1 cellular context compared by ENCODE assay signal in the genomic region with DNA sequence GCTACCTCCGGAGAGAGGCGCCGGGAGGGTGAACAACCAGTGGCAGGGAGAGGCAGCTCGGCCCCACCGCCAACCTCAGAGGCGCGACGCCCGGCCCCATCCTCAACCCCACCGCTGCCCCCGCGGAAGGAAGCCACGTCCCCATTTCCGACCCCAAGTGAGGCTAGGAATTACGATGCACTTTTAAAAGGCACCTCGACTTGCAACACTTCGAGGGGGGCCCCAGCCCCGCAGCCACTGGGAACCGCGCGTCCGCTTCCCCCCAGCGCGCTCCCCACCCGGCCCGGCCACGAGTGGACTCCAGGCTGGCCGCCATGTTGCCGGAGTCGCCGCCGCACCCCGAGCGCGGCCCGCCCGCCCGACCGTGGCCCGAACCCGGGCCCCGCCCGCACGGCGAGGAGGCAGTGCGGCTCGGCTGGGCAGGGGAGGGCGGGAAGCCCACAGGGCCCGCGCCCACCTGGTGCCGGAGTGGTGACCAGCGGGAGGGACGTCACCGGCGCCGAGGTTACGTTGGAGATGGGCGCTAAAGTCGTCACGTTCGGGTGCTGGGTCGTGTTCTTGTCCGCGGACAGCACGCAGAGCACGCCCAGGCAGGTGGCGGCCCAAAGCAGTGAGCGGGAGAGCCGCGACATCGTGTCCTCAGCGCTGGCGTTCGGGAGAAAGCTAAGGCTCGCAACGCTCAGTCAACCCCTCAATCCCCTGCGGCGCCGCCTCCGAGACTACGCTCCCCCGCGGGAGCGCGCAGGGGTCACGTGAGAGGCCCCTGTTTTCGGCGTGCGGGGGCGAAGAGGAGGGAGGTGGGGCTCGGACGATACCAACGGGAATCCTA.
TF ChIP-seq lines count a peak whose summit lies in the region.

A gene (minus strand): TSS at position 721 of the 829 bp plus-strand sequence. CDS start 89 bp downstream, at position 632.

TF ChIP-seq in HEK293, 187 proteins besides CTCF, POLR2A, EP300 and RAD21 (continued from another document and continues in another):
- TF ChIP-seq ZNF211 (tag by site-specific recombination; IDR thresholded peaks at IDR 0.05; ENCODE audit: low read depth): no peak
- no peak; the same call in none of the 2 replicates for TF ChIP-seq HOXD13 (CRISPR knock-in tag; IDR thresholded peaks at IDR 0.05; ENCODE audit: borderline replicate concordance)
- TF ChIP-seq, protein P1, sequence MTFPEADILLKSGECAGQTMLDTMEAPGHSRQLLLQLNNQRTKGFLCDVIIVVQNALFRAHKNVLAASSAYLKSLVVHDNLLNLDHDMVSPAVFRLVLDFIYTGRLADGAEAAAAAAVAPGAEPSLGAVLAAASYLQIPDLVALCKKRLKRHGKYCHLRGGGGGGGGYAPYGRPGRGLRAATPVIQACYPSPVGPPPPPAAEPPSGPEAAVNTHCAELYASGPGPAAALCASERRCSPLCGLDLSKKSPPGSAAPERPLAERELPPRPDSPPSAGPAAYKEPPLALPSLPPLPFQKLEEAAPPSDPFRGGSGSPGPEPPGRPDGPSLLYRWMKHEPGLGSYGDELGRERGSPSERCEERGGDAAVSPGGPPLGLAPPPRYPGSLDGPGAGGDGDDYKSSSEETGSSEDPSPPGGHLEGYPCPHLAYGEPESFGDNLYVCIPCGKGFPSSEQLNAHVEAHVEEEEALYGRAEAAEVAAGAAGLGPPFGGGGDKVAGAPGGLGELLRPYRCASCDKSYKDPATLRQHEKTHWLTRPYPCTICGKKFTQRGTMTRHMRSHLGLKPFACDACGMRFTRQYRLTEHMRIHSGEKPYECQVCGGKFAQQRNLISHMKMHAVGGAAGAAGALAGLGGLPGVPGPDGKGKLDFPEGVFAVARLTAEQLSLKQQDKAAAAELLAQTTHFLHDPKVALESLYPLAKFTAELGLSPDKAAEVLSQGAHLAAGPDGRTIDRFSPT (tag by site-specific recombination; IDR thresholded peaks at IDR 0.05): no peak
- TF ChIP-seq ZNF48 (tag by site-specific recombination; IDR thresholded peaks at IDR 0.05): no peak
- no peak; the same call in 1 of the 2 replicates for TF ChIP-seq SCRT2 (tag by site-specific recombination; IDR thresholded peaks at IDR 0.05)
- no peak for TF ChIP-seq ZNF223 (tag by site-specific recombination; IDR thresholded peaks at IDR 0.05)
- no peak; the same call in 1 of the 2 replicates for TF ChIP-seq ZNF843 (tag by site-specific recombination; IDR thresholded peaks at IDR 0.05)
- TF ChIP-seq, protein P2, sequence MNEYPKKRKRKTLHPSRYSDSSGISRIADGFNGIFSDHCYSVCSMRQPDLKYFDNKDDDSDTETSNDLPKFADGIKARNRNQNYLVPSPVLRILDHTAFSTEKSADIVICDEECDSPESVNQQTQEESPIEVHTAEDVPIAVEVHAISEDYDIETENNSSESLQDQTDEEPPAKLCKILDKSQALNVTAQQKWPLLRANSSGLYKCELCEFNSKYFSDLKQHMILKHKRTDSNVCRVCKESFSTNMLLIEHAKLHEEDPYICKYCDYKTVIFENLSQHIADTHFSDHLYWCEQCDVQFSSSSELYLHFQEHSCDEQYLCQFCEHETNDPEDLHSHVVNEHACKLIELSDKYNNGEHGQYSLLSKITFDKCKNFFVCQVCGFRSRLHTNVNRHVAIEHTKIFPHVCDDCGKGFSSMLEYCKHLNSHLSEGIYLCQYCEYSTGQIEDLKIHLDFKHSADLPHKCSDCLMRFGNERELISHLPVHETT (tag by site-specific recombination; IDR thresholded peaks at IDR 0.05): no peak; the same call in 1 of the 2 replicates
- TF ChIP-seq ZSCAN23 (tag by site-specific recombination; IDR thresholded peaks at IDR 0.05): no peak
- peak; percentile 89 for TF ChIP-seq EGR2 (tag by site-specific recombination; IDR thresholded peaks at IDR 0.05; ENCODE audit: low read depth)
- no peak for TF ChIP-seq SETDB1 (IDR thresholded peaks at IDR 0.05; ENCODE audit: insufficient read length, low read length)
- TF ChIP-seq MZF1 (tag by site-specific recombination; IDR thresholded peaks at IDR 0.05; ENCODE audit: borderline replicate concordance): peak; percentile 44; the same call in 1 of the 2 replicates
- no peak for TF ChIP-seq ZNF585B (tag by site-specific recombination; IDR thresholded peaks at IDR 0.05)
- no peak for TF ChIP-seq ZNF530 (tag by site-specific recombination; IDR thresholded peaks at IDR 0.05; ENCODE audit: low read depth)
- TF ChIP-seq PRDM1 (tag by site-specific recombination; IDR thresholded peaks at IDR 0.05): peak; percentile 54
- no peak for TF ChIP-seq ZNF626 (tag by site-specific recombination; IDR thresholded peaks at IDR 0.05)
- TF ChIP-seq ZNF510 (tag by site-specific recombination; IDR thresholded peaks at IDR 0.05; ENCODE audit: insufficient replicate concordance): no peak
- TF ChIP-seq ZNF404 (tag by site-specific recombination; IDR thresholded peaks at IDR 0.05): no peak
- no peak for TF ChIP-seq ZNF132 (tag by site-specific recombination; IDR thresholded peaks at IDR 0.05; ENCODE audit: borderline replicate concordance)
- peak; percentile 3; the same call in 1 of the 2 replicates for TF ChIP-seq ZNF623 (tag by site-specific recombination; IDR thresholded peaks at IDR 0.05)
- TF ChIP-seq KLF9 (tag by site-specific recombination; IDR thresholded peaks at IDR 0.05; ENCODE audit: low read depth): peak; percentile 77
- TF ChIP-seq, protein P3, sequence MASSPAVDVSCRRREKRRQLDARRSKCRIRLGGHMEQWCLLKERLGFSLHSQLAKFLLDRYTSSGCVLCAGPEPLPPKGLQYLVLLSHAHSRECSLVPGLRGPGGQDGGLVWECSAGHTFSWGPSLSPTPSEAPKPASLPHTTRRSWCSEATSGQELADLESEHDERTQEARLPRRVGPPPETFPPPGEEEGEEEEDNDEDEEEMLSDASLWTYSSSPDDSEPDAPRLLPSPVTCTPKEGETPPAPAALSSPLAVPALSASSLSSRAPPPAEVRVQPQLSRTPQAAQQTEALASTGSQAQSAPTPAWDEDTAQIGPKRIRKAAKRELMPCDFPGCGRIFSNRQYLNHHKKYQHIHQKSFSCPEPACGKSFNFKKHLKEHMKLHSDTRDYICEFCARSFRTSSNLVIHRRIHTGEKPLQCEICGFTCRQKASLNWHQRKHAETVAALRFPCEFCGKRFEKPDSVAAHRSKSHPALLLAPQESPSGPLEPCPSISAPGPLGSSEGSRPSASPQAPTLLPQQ (tag by site-specific recombination; IDR thresholded peaks at IDR 0.05): no peak; the same call in 1 of the 2 replicates
- no peak for TF ChIP-seq ZNF777 (tag by site-specific recombination; IDR thresholded peaks at IDR 0.05; ENCODE audit: borderline replicate concordance)
- TF ChIP-seq ZNF596 (tag by site-specific recombination; IDR thresholded peaks at IDR 0.05): peak; percentile 44; the same call in 1 of the 2 replicates
- TF ChIP-seq HOXC10 (CRISPR knock-in tag; IDR thresholded peaks at IDR 0.05): peak; percentile 70; the same call in 1 of the 2 replicates
- TF ChIP-seq ZNF521 (tag by site-specific recombination; IDR thresholded peaks at IDR 0.05): no peak
- peak; percentile 87 for TF ChIP-seq GLIS1 (tag by site-specific recombination; IDR thresholded peaks at IDR 0.05)
- TF ChIP-seq SALL2 (tag by site-specific recombination; IDR thresholded peaks at IDR 0.05; ENCODE audit: borderline replicate concordance): no peak
- peak; percentile 93 for TF ChIP-seq ZBTB48 (tag by site-specific recombination; IDR thresholded peaks at IDR 0.05)
- 0 out of 2 replicates have a peak, but pooled peaks have one; percentile 38 for TF ChIP-seq ZNF785 (tag by site-specific recombination; IDR thresholded peaks at IDR 0.05)
- TF ChIP-seq, protein P4, sequence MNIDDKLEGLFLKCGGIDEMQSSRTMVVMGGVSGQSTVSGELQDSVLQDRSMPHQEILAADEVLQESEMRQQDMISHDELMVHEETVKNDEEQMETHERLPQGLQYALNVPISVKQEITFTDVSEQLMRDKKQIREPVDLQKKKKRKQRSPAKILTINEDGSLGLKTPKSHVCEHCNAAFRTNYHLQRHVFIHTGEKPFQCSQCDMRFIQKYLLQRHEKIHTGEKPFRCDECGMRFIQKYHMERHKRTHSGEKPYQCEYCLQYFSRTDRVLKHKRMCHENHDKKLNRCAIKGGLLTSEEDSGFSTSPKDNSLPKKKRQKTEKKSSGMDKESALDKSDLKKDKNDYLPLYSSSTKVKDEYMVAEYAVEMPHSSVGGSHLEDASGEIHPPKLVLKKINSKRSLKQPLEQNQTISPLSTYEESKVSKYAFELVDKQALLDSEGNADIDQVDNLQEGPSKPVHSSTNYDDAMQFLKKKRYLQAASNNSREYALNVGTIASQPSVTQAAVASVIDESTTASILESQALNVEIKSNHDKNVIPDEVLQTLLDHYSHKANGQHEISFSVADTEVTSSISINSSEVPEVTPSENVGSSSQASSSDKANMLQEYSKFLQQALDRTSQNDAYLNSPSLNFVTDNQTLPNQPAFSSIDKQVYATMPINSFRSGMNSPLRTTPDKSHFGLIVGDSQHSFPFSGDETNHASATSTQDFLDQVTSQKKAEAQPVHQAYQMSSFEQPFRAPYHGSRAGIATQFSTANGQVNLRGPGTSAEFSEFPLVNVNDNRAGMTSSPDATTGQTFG (tag by site-specific recombination; IDR thresholded peaks at IDR 0.05; ENCODE audit: borderline replicate concordance): no peak
- TF ChIP-seq ZNF311 (tag by site-specific recombination; IDR thresholded peaks at IDR 0.05; ENCODE audit: borderline replicate concordance): no peak
- peak; percentile 72; the same call in 1 of the 2 replicates for TF ChIP-seq KLF1 (tag by site-specific recombination; IDR thresholded peaks at IDR 0.05)
- TF ChIP-seq, protein P5, sequence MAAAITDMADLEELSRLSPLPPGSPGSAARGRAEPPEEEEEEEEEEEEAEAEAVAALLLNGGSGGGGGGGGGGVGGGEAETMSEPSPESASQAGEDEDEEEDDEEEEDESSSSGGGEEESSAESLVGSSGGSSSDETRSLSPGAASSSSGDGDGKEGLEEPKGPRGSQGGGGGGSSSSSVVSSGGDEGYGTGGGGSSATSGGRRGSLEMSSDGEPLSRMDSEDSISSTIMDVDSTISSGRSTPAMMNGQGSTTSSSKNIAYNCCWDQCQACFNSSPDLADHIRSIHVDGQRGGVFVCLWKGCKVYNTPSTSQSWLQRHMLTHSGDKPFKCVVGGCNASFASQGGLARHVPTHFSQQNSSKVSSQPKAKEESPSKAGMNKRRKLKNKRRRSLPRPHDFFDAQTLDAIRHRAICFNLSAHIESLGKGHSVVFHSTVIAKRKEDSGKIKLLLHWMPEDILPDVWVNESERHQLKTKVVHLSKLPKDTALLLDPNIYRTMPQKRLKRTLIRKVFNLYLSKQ (tag by site-specific recombination; IDR thresholded peaks at IDR 0.05; ENCODE audit: borderline replicate concordance): no peak
- TF ChIP-seq ZFP3 (tag by site-specific recombination; IDR thresholded peaks at IDR 0.05; ENCODE audit: low read depth): no peak
- no peak for TF ChIP-seq ZNF621 (tag by site-specific recombination; IDR thresholded peaks at IDR 0.05)
- TF ChIP-seq, protein P6, sequence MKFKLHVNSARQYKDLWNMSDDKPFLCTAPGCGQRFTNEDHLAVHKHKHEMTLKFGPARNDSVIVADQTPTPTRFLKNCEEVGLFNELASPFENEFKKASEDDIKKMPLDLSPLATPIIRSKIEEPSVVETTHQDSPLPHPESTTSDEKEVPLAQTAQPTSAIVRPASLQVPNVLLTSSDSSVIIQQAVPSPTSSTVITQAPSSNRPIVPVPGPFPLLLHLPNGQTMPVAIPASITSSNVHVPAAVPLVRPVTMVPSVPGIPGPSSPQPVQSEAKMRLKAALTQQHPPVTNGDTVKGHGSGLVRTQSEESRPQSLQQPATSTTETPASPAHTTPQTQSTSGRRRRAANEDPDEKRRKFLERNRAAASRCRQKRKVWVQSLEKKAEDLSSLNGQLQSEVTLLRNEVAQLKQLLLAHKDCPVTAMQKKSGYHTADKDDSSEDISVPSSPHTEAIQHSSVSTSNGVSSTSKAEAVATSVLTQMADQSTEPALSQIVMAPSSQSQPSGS (tag by site-specific recombination; IDR thresholded peaks at IDR 0.05; ENCODE audit: low read depth): no peak
- no peak for TF ChIP-seq ZNF473 (tag by site-specific recombination; IDR thresholded peaks at IDR 0.05)
- TF ChIP-seq ZIC2 (tag by site-specific recombination; IDR thresholded peaks at IDR 0.05): peak; percentile 96
- TF ChIP-seq ZNF23 (tag by site-specific recombination; IDR thresholded peaks at IDR 0.05; ENCODE audit: borderline replicate concordance): no peak
- TF ChIP-seq ZNF555 (tag by site-specific recombination; conservative IDR thresholded peaks at IDR 0.05): no peak
- TF ChIP-seq WT1 (tag by site-specific recombination; IDR thresholded peaks at IDR 0.05): peak; percentile 60
- TF ChIP-seq ZNF747 (tag by site-specific recombination; IDR thresholded peaks at IDR 0.05): no peak
- TF ChIP-seq, protein P7, sequence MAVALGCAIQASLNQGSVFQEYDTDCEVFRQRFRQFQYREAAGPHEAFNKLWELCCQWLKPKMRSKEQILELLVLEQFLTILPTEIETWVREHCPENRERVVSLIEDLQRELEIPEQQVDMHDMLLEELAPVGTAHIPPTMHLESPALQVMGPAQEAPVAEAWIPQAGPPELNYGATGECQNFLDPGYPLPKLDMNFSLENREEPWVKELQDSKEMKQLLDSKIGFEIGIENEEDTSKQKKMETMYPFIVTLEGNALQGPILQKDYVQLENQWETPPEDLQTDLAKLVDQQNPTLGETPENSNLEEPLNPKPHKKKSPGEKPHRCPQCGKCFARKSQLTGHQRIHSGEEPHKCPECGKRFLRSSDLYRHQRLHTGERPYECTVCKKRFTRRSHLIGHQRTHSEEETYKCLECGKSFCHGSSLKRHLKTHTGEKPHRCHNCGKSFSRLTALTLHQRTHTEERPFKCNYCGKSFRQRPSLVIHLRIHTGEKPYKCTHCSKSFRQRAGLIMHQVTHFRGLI (tag by site-specific recombination; IDR thresholded peaks at IDR 0.05): peak; percentile 19; the same call in 1 of the 2 replicates
